1 cellular context compared by ENCODE assay signal in genomic region chr19:17687857-17688784, GRCh38.
A peak's percentile ranks its signal among the peaks of the same experiment; 100 is the strongest.
TF ChIP-seq lines count a peak whose summit lies in the region.

UNC13A (minus strand) TSS chr19:17688354; CDS start chr19:17688199, 155 bp downstream.

TF ChIP-seq in K562, 482 proteins besides CTCF, POLR2A, EP300 and RAD21 (continued from another document):
- TF ChIP-seq ZHX1 (conservative IDR thresholded peaks at IDR 0.05; ENCODE audit: low read length) (no peak), TGIF2 (CRISPR knock-in tag; IDR thresholded peaks at IDR 0.05) (0 out of 2 replicates have a peak, but pooled peaks have one; percentile 21), MEF2A (IDR thresholded peaks at IDR 0.05; ENCODE audit: control insufficient read depth, low read depth, low read length) (no peak), MIER1 (IDR thresholded peaks at IDR 0.05; ENCODE audit: low read depth) (peak; percentile 65), CREM (IDR thresholded peaks at IDR 0.05; ENCODE audit: low read depth) (peak; percentile 93), HCFC1 (IDR thresholded peaks at IDR 0.05; ENCODE audit: low read depth, low read length) (peak; percentile 40; the same call in 1 of the 2 replicates), ZNF41 (CRISPR knock-in tag; conservative IDR thresholded peaks at IDR 0.05) (no peak), MBD2 (IDR thresholded peaks at IDR 0.05; ENCODE audit: borderline replicate concordance, low read depth) (no peak), GATA2 (CRISPR knock-in tag; IDR thresholded peaks at IDR 0.05) (no peak), MAFK (IDR thresholded peaks at IDR 0.05; ENCODE audit: low read length) (no peak), ZKSCAN1 (IDR thresholded peaks at IDR 0.05; ENCODE audit: low read depth, low read length) (no peak), ZNF212 (CRISPR knock-in tag; IDR thresholded peaks at IDR 0.05) (no peak), ZNF780A (CRISPR knock-in tag; IDR thresholded peaks at IDR 0.05) (no peak), SLC30A9 (CRISPR knock-in tag; IDR thresholded peaks at IDR 0.05) (no peak)
- TF ChIP-seq, protein P1, sequence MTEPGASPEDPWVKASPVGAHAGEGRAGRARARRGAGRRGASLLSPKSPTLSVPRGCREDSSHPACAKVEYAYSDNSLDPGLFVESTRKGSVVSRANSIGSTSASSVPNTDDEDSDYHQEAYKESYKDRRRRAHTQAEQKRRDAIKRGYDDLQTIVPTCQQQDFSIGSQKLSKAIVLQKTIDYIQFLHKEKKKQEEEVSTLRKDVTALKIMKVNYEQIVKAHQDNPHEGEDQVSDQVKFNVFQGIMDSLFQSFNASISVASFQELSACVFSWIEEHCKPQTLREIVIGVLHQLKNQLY (CRISPR knock-in tag; conservative IDR thresholded peaks at IDR 0.05): no peak
- TF ChIP-seq, protein P2, sequence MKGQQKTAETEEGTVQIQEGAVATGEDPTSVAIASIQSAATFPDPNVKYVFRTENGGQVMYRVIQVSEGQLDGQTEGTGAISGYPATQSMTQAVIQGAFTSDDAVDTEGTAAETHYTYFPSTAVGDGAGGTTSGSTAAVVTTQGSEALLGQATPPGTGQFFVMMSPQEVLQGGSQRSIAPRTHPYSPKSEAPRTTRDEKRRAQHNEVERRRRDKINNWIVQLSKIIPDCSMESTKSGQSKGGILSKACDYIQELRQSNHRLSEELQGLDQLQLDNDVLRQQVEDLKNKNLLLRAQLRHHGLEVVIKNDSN (CRISPR knock-in tag; IDR thresholded peaks at IDR 0.05): peak; percentile 25; the same call in 1 of the 2 replicates
TF ChIP-seq in K562: peak in this region for 55.
